1 cellular context compared by ENCODE assay signal in genomic region chr17:37230633-37231032, GRCh38.
TF ChIP-seq lines count a peak whose summit lies in the region.

No MANE protein-coding gene starts in this region.

TF ChIP-seq in GM23338, 12 proteins besides CTCF, POLR2A, EP300 and RAD21:
- TF ChIP-seq, protein P1, sequence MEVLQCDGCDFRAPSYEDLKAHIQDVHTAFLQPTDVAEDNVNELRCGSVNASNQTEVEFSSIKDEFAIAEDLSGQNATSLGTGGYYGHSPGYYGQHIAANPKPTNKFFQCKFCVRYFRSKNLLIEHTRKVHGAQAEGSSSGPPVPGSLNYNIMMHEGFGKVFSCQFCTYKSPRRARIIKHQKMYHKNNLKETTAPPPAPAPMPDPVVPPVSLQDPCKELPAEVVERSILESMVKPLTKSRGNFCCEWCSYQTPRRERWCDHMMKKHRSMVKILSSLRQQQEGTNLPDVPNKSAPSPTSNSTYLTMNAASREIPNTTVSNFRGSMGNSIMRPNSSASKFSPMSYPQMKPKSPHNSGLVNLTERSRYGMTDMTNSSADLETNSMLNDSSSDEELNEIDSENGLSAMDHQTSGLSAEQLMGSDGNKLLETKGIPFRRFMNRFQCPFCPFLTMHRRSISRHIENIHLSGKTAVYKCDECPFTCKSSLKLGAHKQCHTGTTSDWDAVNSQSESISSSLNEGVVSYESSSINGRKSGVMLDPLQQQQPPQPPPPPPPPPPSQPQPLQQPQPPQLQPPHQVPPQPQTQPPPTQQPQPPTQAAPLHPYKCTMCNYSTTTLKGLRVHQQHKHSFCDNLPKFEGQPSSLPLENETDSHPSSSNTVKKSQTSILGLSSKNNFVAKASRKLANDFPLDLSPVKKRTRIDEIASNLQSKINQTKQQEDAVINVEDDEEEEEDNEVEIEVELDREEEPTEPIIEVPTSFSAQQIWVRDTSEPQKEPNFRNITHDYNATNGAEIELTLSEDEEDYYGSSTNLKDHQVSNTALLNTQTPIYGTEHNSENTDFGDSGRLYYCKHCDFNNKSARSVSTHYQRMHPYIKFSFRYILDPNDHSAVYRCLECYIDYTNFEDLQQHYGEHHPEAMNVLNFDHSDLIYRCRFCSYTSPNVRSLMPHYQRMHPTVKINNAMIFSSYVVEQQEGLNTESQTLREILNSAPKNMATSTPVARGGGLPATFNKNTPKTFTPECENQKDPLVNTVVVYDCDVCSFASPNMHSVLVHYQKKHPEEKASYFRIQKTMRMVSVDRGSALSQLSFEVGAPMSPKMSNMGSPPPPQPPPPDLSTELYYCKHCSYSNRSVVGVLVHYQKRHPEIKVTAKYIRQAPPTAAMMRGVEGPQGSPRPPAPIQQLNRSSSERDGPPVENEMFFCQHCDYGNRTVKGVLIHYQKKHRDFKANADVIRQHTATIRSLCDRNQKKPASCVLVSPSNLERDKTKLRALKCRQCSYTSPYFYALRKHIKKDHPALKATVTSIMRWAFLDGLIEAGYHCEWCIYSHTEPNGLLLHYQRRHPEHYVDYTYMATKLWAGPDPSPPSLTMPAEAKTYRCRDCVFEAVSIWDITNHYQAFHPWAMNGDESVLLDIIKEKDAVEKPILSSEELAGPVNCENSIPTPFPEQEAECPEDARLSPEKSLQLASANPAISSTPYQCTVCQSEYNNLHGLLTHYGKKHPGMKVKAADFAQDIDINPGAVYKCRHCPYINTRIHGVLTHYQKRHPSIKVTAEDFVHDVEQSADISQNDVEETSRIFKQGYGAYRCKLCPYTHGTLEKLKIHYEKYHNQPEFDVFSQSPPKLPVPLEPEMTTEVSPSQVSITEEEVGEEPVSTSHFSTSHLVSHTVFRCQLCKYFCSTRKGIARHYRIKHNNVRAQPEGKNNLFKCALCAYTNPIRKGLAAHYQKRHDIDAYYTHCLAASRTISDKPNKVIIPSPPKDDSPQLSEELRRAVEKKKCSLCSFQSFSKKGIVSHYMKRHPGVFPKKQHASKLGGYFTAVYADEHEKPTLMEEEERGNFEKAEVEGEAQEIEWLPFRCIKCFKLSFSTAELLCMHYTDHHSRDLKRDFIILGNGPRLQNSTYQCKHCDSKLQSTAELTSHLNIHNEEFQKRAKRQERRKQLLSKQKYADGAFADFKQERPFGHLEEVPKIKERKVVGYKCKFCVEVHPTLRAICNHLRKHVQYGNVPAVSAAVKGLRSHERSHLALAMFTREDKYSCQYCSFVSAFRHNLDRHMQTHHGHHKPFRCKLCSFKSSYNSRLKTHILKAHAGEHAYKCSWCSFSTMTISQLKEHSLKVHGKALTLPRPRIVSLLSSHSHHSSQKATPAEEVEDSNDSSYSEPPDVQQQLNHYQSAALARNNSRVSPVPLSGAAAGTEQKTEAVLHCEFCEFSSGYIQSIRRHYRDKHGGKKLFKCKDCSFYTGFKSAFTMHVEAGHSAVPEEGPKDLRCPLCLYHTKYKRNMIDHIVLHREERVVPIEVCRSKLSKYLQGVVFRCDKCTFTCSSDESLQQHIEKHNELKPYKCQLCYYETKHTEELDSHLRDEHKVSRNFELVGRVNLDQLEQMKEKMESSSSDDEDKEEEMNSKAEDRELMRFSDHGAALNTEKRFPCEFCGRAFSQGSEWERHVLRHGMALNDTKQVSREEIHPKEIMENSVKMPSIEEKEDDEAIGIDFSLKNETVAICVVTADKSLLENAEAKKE (CRISPR knock-in tag; IDR thresholded peaks at IDR 0.05): no peak
- no peak for TF ChIP-seq CREB1 (CRISPR knock-in tag; IDR thresholded peaks at IDR 0.05; ENCODE audit: low read depth)
TF ChIP-seq in GM23338: peak in this region for 0.
